Comparison of ENCODE assay signal across 8 cellular contexts in the genomic region with DNA sequence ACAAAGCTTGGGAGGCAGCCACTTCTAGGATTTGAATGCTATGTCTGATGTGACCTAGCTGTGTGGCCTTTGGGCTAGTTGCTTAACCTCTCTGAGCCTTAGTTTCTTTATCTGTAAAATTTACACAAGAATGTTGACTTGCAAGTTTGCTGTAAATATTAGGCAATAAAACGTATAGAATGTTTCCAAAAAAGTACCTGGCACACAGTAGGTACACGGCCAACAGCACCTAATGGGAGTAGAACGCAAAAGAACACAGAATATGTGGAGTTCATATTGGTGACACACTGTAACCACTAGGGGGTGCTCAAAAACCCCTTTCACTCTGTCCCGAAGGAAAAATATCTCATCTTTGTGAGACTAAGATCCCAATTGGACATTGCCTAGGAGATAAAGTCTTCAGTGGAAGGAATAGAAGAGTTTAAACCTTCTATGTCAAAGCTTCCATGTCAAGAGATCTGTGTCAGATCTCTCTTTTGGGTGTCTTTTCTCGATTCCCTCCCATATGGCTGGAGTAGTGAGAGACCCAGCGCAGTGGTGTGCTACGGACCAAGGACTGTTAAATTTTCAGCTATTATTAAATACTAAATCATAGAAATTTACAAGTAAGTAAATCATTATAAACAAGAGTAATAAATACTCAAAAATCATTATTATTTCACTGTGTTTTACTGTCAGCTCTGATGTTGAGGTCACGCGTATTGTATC.
A peak's percentile ranks its signal among the peaks of the same experiment; 100 is the strongest.
DNase-seq lines count a peak whose midpoint lies in the region; ATAC-seq, FAIRE-seq and TF ChIP-seq lines count a peak whose summit lies in the region.

No MANE protein-coding gene starts in this region.

- H3K27ac ChIP-seq in right atrium auricular region (no peak overlapping the region), right cardiac atrium (ENCODE audit: low read length) (no peak overlapping the region), astrocyte (ENCODE audit: low read depth, low read length) (no peak overlapping the region), HepG2 (ENCODE audit: extremely low read length, insufficient read depth, low read length) (no peak overlapping the region)

- FAIRE-seq in astrocyte (lab: Jason Lieb, UNC) = no peak
- FAIRE-seq in HepG2 (lab: Jason Lieb, UNC) = peak; percentile 40

- H3K4me3 ChIP-seq in right atrium auricular region (no peak overlapping the region), right cardiac atrium (ENCODE audit: low read length) (no peak overlapping the region), astrocyte (ENCODE audit: insufficient read depth, low read depth, low read length) (no peak overlapping the region), HepG2 (replicated peaks in 1 of 3; ENCODE audit: insufficient read depth in 1 of 3, low read depth in 2 of 3, low read length in 3 of 3) (no peak overlapping the region)

- BruUV-seq in HepG2 (replicated peaks; lab: Mats Ljungman, UMichigan) = no TSS peak

- no peak overlapping the region for H3K4me3 Mint-ChIP-seq in astrocyte (ENCODE audit: unreplicated experiment)

- H3K4me1 ChIP-seq in right atrium auricular region (peaks cover 0 to 9% of the 10 kb centered on the region in 2 donors), right cardiac atrium (ENCODE audit: control insufficient read depth, insufficient read depth, low read length) (peaks cover 2% of the 10 kb centered on the region), astrocyte (ENCODE audit: insufficient read depth, low read length) (no peaks in the 10 kb centered on the region), HepG2 (ENCODE audit: insufficient read depth, low read length) (no peaks in the 10 kb centered on the region)

- H3K9me3 Mint-ChIP-seq in astrocyte (ENCODE audit: unreplicated experiment) = peaks cover 3% of the 10 kb centered on the region

- H3K27me3 ChIP-seq in right atrium auricular region (no peaks in the 10 kb centered on the region), right cardiac atrium (ENCODE audit: control insufficient read depth, insufficient read depth) (no peaks in the 10 kb centered on the region), astrocyte (ENCODE audit: insufficient read depth, low read length) (no peaks in the 10 kb centered on the region), HepG2 (ENCODE audit: control insufficient read depth in 1 of 2, insufficient read depth in 2 of 2, low read length in 2 of 2) (peaks cover 2 to 3% of the 10 kb centered on the region in 2 experiments; a peak in 2 of 5 replicates)

- TF ChIP-seq POLR2A in HepG2 (IDR thresholded peaks at IDR 0.05; ENCODE audit: insufficient read depth in 1 of 2, low read depth in 2 of 2, low read length in 2 of 2) = no peak

- H3K27ac Mint-ChIP-seq in astrocyte (ENCODE audit: unreplicated experiment) = no peak overlapping the region

- no peaks in the 10 kb centered on the region for H3K36me3 ChIP-seq in right atrium auricular region
- H3K36me3 ChIP-seq in astrocyte (ENCODE audit: insufficient read depth, low read length) = no peaks in the 10 kb centered on the region
- no peaks in the 10 kb centered on the region for H3K36me3 ChIP-seq in HepG2 (replicated peaks in 1 of 2; ENCODE audit: control insufficient read depth in 1 of 2, insufficient read depth in 2 of 2, low read length in 2 of 2)

- H2AFZ ChIP-seq in astrocyte (ENCODE audit: low read depth, low read length) (no peak overlapping the region), HepG2 (ENCODE audit: low read length) (no peak overlapping the region)

- H3K9me3 ChIP-seq in right atrium auricular region (no peaks in the 10 kb centered on the region), right cardiac atrium (ENCODE audit: control insufficient read depth, low read length) (no peaks in the 10 kb centered on the region), astrocyte (ENCODE audit: insufficient read depth, low read depth, low read length) (no peaks in the 10 kb centered on the region), HepG2 (ENCODE audit: low read length) (no peaks in the 10 kb centered on the region)

- no peak for ATAC-seq in right cardiac atrium
- ATAC-seq in HepG2 = peak; percentile 69
- ATAC-seq in GM18909 (IDR thresholded peaks at IDR 0.05; ENCODE audit: poor library complexity, unreplicated experiment) = no peak
- ATAC-seq in GM21723 (IDR thresholded peaks at IDR 0.05; ENCODE audit: unreplicated experiment) = no peak

- H3K4me2 ChIP-seq in astrocyte (ENCODE audit: low read length) (no peak overlapping the region), HepG2 (ENCODE audit: low read depth, low read length) (no peak overlapping the region)

- TF ChIP-seq EP300 in HepG2 (IDR thresholded peaks at IDR 0.05; ENCODE audit: low read depth in 2 of 2, low read length in 2 of 2) (no peak), HepG2 (CRISPR knock-in tag; IDR thresholded peaks at IDR 0.05; ENCODE audit: borderline replicate concordance) (no peak)

- H3K9ac ChIP-seq in astrocyte (ENCODE audit: low read length) (no peak overlapping the region), HepG2 (ENCODE audit: insufficient read depth, low read depth, low read length) (no peak overlapping the region)

- CTCF ChIA-PET in HepG2 (lab: Yijun Ruan, JAX; ENCODE audit: low intra/inter-chr PET ratio, low total read pairs) = interaction anchor here (0.9 to 1.8 kb wide), 4 partner anchors 35 to 350 kb away, joined by 3 to 12 read pairs (median 5); no protein-coding TSS in a partner anchor

- POLR2A ChIA-PET in HepG2 (lab: Yijun Ruan, JAX) = no interaction called here

- TF ChIP-seq CTCF in right atrium auricular region (IDR thresholded peaks at IDR 0.05) (peak; percentile 47 to 69), astrocyte (IDR thresholded peaks at IDR 0.05; ENCODE audit: insufficient read depth, low read depth, low read length) (peak; percentile 79), HepG2 (CRISPR knock-in tag; IDR thresholded peaks at IDR 0.05) (peak; percentile 74)

- H3K4me1 Mint-ChIP-seq in astrocyte (ENCODE audit: low read depth, unreplicated experiment) = no peaks in the 10 kb centered on the region

- no peaks in the 10 kb centered on the region for H3K36me3 Mint-ChIP-seq in astrocyte (ENCODE audit: low read depth, unreplicated experiment)

- DNase-seq in right atrium auricular region (ENCODE audit: low spot score) (no peak), right cardiac atrium (no peak), HT-29 (ENCODE audit: low spot score) (peak; percentile 55), astrocyte (ENCODE audit: low read depth) (no peak), HepG2 (ENCODE audit: low spot score) (peak; percentile 21)
- no peak for DNase-seq in activated CD4-positive, CD25-positive, alpha-beta regulatory T cell (lab: John Stamatoyannopoulos, UW)

- WGBS in right cardiac atrium = 68% methylated on average over 9 of the region's 9 CpGs
- 54% methylated on average over 9 of the region's 9 CpGs for WGBS in HepG2 (ENCODE audit: low lambda C conversion rate)

- in situ Hi-C loops in HepG2 (cut with HindIII; ENCODE audit: extremely low pct_ligation_motif_present, low pct_unique_long_range_greater_than_20kb) = no loop called here

- H3K79me2 ChIP-seq in astrocyte (ENCODE audit: insufficient read depth, low read length) = no peaks in the 10 kb centered on the region
- H3K79me2 ChIP-seq in HepG2 (ENCODE audit: insufficient read depth, low read length) = no peaks in the 10 kb centered on the region

- intact Hi-C loops in right cardiac atrium (cut with DNase I) (no loop called here), HepG2 (cut with micrococcal nuclease; ENCODE audit: unreplicated experiment) (loop anchor here (1.0 to 2.0 kb wide), 2 partner anchors 35 to 203 kb away; no protein-coding TSS in a partner anchor)

- peak; percentile 48; the same call in 1 of the 2 replicates for TF ChIP-seq RAD21 in HepG2 (CRISPR knock-in tag; IDR thresholded peaks at IDR 0.05)

- peaks cover 19% of the 10 kb centered on the region for H3K27me3 Mint-ChIP-seq in astrocyte (ENCODE audit: low read depth, unreplicated experiment)

- H4K20me1 ChIP-seq in astrocyte (ENCODE audit: insufficient read depth, low read length) (no peaks in the 10 kb centered on the region), HepG2 (ENCODE audit: insufficient read depth, low read length) (no peaks in the 10 kb centered on the region)

TF ChIP-seq in HepG2, 621 proteins besides CTCF, POLR2A, EP300 and RAD21 (continues in another document):
- TF ChIP-seq ZNF776 (CRISPR knock-in tag; IDR thresholded peaks at IDR 0.05) (no peak), ZNF768 (CRISPR knock-in tag; IDR thresholded peaks at IDR 0.05) (peak; percentile 83; the same call in 1 of the 2 replicates), MTA1 (CRISPR knock-in tag; IDR thresholded peaks at IDR 0.05; ENCODE audit: borderline replicate concordance) (no peak), ZNF432 (CRISPR knock-in tag; IDR thresholded peaks at IDR 0.05; ENCODE audit: borderline replicate concordance) (no peak), ZNF232 (CRISPR knock-in tag; IDR thresholded peaks at IDR 0.05; ENCODE audit: borderline replicate concordance) (no peak)

Comparison
In these comparisons a context has a peak if more than half of its experiments do, and no peak if none do; other contexts are left out.
1. DNase-seq: peak in HT-29 (single experiment) and HepG2 (single experiment); none in right atrium auricular region (single experiment), right cardiac atrium (0 of 3), astrocyte (single experiment) and activated CD4-positive, CD25-positive, alpha-beta regulatory T cell (0 of 4).
2. Peak in every context shown above with its lines, with median percentiles within 50 percentile points of each other: CTCF ChIP-seq.